ENCODE assay signal across 9 cellular contexts in the genomic region with DNA sequence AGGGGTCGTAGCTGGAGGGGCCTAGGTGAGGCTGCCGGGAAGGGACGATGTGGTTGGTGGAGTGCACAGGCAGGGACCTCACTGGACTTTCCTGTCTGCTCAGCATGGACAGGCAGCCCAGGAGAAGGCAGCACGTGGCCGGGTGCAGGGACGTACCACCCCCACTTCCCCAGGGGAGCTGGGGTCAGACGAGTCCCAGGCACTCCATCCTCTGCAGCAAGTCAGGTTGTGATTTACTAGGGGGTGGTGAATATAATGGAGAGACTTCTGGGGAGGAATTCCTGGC. TPM values are rescaled to one million over a fixed set of nuclear protein-coding genes. Genes with fewer than 3 reads are reported as not detected.
DNase-seq lines count a peak whose midpoint lies in the region; TF ChIP-seq lines count a peak whose summit lies in the region.
"Had no signal": no experiment of that assay in that cellular context is flagged by ENCODE, and none has a peak within 500 bp of the region (broad histone marks: within the 10 kb centered on the region; RNA-seq: fewer than 3 reads in every experiment).

No MANE protein-coding gene starts in this region.

- no peaks in the 10 kb centered on the region for H3K9me3 Mint-ChIP-seq in CD8-positive, alpha-beta memory T cell
- peaks cover 44% of the 10 kb centered on the region for H3K9me3 Mint-ChIP-seq in neural progenitor cell

- POLR2A ChIA-PET in CD8-positive, alpha-beta memory T cell (lab: Charles Lee), result interaction anchor here (0.6 to 4.4 kb wide), 4 partner anchors 14 to 137 kb away, joined by 3 to 59 read pairs (median 10); a partner anchor contains a TSS
- POLR2A ChIA-PET in OCI-LY7 (lab: Charles Lee), result interaction anchor here (0.6 to 1.3 kb wide), 3 partner anchors 13 to 96 kb away, joined by 3 to 4 read pairs (median 3); a partner anchor contains a TSS

- peaks cover 69% of the 10 kb centered on the region for H3K4me1 ChIP-seq in CD8-positive, alpha-beta memory T cell (ENCODE audit: insufficient read depth, low read length)
- H3K4me1 ChIP-seq in OCI-LY7 (ENCODE audit: insufficient read depth, low read length, poor library complexity, severe bottlenecking) (peaks cover 28% of the 10 kb centered on the region), endocrine pancreas (ENCODE audit: control insufficient read depth, insufficient read depth, low read length) (no peaks in the 10 kb centered on the region), neural progenitor cell (peaks cover 10% of the 10 kb centered on the region)

- peaks cover 60 to 73% (median 61%) of the 10 kb centered on the region in 3 donors for H3K4me1 Mint-ChIP-seq in CD8-positive, alpha-beta memory T cell
- peaks cover 15% of the 10 kb centered on the region for H3K4me1 Mint-ChIP-seq in neural progenitor cell

- H3K27me3 Mint-ChIP-seq in CD8-positive, alpha-beta memory T cell, result peaks cover 0 to 2% of the 10 kb centered on the region in 2 donors
- peaks cover 9% of the 10 kb centered on the region for H3K27me3 Mint-ChIP-seq in neural progenitor cell (ENCODE audit: insufficient read depth, low read depth)

- H2AFZ ChIP-seq in OCI-LY7 (ENCODE audit: low read length) (no peak overlapping the region), neural progenitor cell (replicated peaks) (no peak overlapping the region)

- H3K79me2 ChIP-seq in OCI-LY7 (ENCODE audit: insufficient read depth, low read depth, low read length) (peaks cover 35% of the 10 kb centered on the region), neural progenitor cell (ENCODE audit: low read depth) (peaks cover 29% of the 10 kb centered on the region)

- CTCF ChIA-PET in CD8-positive, alpha-beta memory T cell (lab: Charles Lee), result interaction anchor here (0.8 to 9.6 kb wide), 9 partner anchors 12 to 476 kb away, joined by 3 to 47 read pairs (median 4); a partner anchor contains a TSS
- CTCF ChIA-PET in OCI-LY7 (lab: Charles Lee; ENCODE audit: unreplicated experiment), result no interaction called here

- H3K9ac ChIP-seq in endocrine pancreas (ENCODE audit: control insufficient read depth, insufficient read depth, low read length) (peak overlapping the region; percentile 7), neural progenitor cell (no peak overlapping the region)

- no peaks in the 10 kb centered on the region for H3K27me3 ChIP-seq in CD8-positive, alpha-beta memory T cell (ENCODE audit: insufficient read depth, low read length, poor library complexity, severe bottlenecking)
- H3K27me3 ChIP-seq in endocrine pancreas (ENCODE audit: control insufficient read depth, insufficient read depth, low read length) (no peaks in the 10 kb centered on the region), neural progenitor cell (no peaks in the 10 kb centered on the region)

- peaks cover 15% of the 10 kb centered on the region for H4K20me1 ChIP-seq in OCI-LY7 (ENCODE audit: insufficient read depth, low read length)
- H4K20me1 ChIP-seq in neural progenitor cell (ENCODE audit: low read depth), result peaks cover 24% of the 10 kb centered on the region

- TF ChIP-seq CTCF in OCI-LY7 (conservative IDR thresholded peaks at IDR 0.05; ENCODE audit: low read length) (no peak), neural progenitor cell (IDR thresholded peaks at IDR 0.05) (no peak)

- H3K36me3 Mint-ChIP-seq in CD8-positive, alpha-beta memory T cell, result peaks cover 0 to 12% (median 0%) of the 10 kb centered on the region in 3 donors
- H3K36me3 Mint-ChIP-seq in neural progenitor cell, result peaks cover 35% of the 10 kb centered on the region

- H3K9me3 ChIP-seq in CD8-positive, alpha-beta memory T cell (ENCODE audit: low read length), result no peaks in the 10 kb centered on the region
- H3K9me3 ChIP-seq in OCI-LY7 (ENCODE audit: low read length), result peaks cover 17% of the 10 kb centered on the region; the same call in 1 of the 2 replicates
- H3K9me3 ChIP-seq in endocrine pancreas (ENCODE audit: control insufficient read depth, low read length), result no peaks in the 10 kb centered on the region
- peaks cover 18% of the 10 kb centered on the region for H3K9me3 ChIP-seq in neural progenitor cell (ENCODE audit: low read depth)

- no peaks in the 10 kb centered on the region for H3K36me3 ChIP-seq in CD8-positive, alpha-beta memory T cell (ENCODE audit: insufficient read depth, low read length)
- H3K36me3 ChIP-seq in OCI-LY7 (ENCODE audit: insufficient read depth, low read length), result peaks cover 30% of the 10 kb centered on the region
- no peaks in the 10 kb centered on the region for H3K36me3 ChIP-seq in endocrine pancreas (ENCODE audit: control insufficient read depth, insufficient read depth, low read length)
- peaks cover 5% of the 10 kb centered on the region for H3K36me3 ChIP-seq in neural progenitor cell

- no peaks in the 10 kb centered on the region for H3K9me2 ChIP-seq in OCI-LY7 (ENCODE audit: insufficient read depth, low read length)

- peak overlapping the region; percentile 74 for H3K4me3 ChIP-seq in CD8-positive, alpha-beta memory T cell (ENCODE audit: low read length)
- H3K4me3 ChIP-seq in OCI-LY7 (ENCODE audit: low read depth, low read length, poor library complexity, severe bottlenecking), result peak overlapping the region; percentile 76
- H3K4me3 ChIP-seq in endocrine pancreas (ENCODE audit: control insufficient read depth, insufficient read depth, low read length), result no peak overlapping the region
- H3K4me3 ChIP-seq in neural progenitor cell, result no peak overlapping the region

- H3F3A ChIP-seq in neural progenitor cell (ENCODE audit: low read depth), result no peaks in the 10 kb centered on the region

- H3K27ac ChIP-seq in CD8-positive, alpha-beta memory T cell (ENCODE audit: low read depth, low read length), result peak overlapping the region; percentile 89
- H3K27ac ChIP-seq in OCI-LY7 (ENCODE audit: low read depth, low read length, poor library complexity, severe bottlenecking) (no peak overlapping the region), neural progenitor cell (no peak overlapping the region)

- H3K4me2 ChIP-seq in OCI-LY7 (ENCODE audit: low read length) (peak overlapping the region; percentile 83; the same call in 1 of the 2 replicates), neural progenitor cell (no peak overlapping the region)

- H3K4me3 Mint-ChIP-seq in CD8-positive, alpha-beta memory T cell, result peak overlapping the region; percentile 87 to 96 (median 90)
- peak overlapping the region; percentile 86 for H3K4me3 Mint-ChIP-seq in neural progenitor cell

- DNase-seq in CD8-positive, alpha-beta memory T cell, result no peak
- DNase-seq in OCI-LY7 (ENCODE audit: low spot score) (no peak), neural progenitor cell (ENCODE audit: low spot score) (no peak), midbrain (lab: John Stamatoyannopoulos, UW) (no peak), HuH-7 (ENCODE audit: low spot score) (no peak), NCI-H748 (lab: John Stamatoyannopoulos, UW; ENCODE audit: unreplicated experiment) (no peak)
- no peak for DNase-seq in stimulated activated naive CD4-positive, alpha-beta T cell treated with Interleukin-2 at 50 U/mL for 16 hours (lab: John Stamatoyannopoulos, UW)
- DNase-seq: nucleus accumbens had no signal

- intact Hi-C loops in OCI-LY7 (cut with micrococcal nuclease; ENCODE audit: unreplicated experiment), result loop anchor here (2.0 kb wide), 1 partner anchor 16 kb away; no protein-coding TSS in a partner anchor

- peak overlapping the region; percentile 92 to 99 (median 94) for H3K27ac Mint-ChIP-seq in CD8-positive, alpha-beta memory T cell
- no peak overlapping the region for H3K27ac Mint-ChIP-seq in neural progenitor cell

- BruUV-seq in OCI-LY7 (replicated peaks; lab: Mats Ljungman, UMichigan), result no TSS peak

RNA-seq across cellular contexts. Expression of a gene that starts 1.5 kb away (rescaled TPM):
- total RNA-seq in CD8-positive, alpha-beta memory T cell, result 100 to 1,000 TPM; 139 to 149 TPM
- polyA plus RNA-seq in CD8-positive, alpha-beta memory T cell, result 88.1 TPM
- 286 and 311 TPM in 2 replicates for total RNA-seq in OCI-LY7 (2014; rRNA removed; shearing (Covaris generic))
- total RNA-seq in OCI-LY7 (2022) (228 and 238 TPM in 2 replicates), neural progenitor cell (ENCODE audit: low replicate concordance) (171 and 243 TPM in 2 replicates)

RNA-seq across cellular contexts. Expression of a gene that starts 39.2 kb away (rescaled TPM):
- 10 to 100 TPM; 59.4 to 63.8 TPM for total RNA-seq in CD8-positive, alpha-beta memory T cell
- polyA plus RNA-seq in CD8-positive, alpha-beta memory T cell, result 75.3 TPM
- total RNA-seq in OCI-LY7 (2014; rRNA removed; shearing (Covaris generic)), result 52.5 and 53.2 TPM in 2 replicates
- total RNA-seq in OCI-LY7 (2022) (59.3 and 64.2 TPM in 2 replicates), neural progenitor cell (ENCODE audit: low replicate concordance) (38.2 and 68.6 TPM in 2 replicates)

Comparison
In these comparisons a context has a peak if more than half of its experiments do, and no peak if none do; other contexts are left out.
1. H3K4me3 ChIP-seq: peak in CD8-positive, alpha-beta memory T cell (single experiment) and OCI-LY7 (single experiment); none in endocrine pancreas (single experiment) and neural progenitor cell (single experiment).